Comparison of ENCODE assay signal across 33 cellular contexts in genomic region chr7:90560730-90561129, GRCh38. TPM values are rescaled to one million over a fixed set of nuclear protein-coding genes. Genes with fewer than 3 reads are reported as not detected.
DNase-seq lines count a peak whose midpoint lies in the region; ATAC-seq and TF ChIP-seq lines count a peak whose summit lies in the region.
"Had no signal": no experiment of that assay in that cellular context is flagged by ENCODE, and none has a peak within 500 bp of the region (broad histone marks: within the 10 kb centered on the region; RNA-seq: fewer than 3 reads in every experiment).

No MANE protein-coding gene starts in this region.

- H3K9me3 Mint-ChIP-seq in T-helper 2 cell treated with Interferon-gamma antibody and Interleukin-4, amounts not matched to agents 5 μg/mL and 100 μg/mL, for 36 hours: no peaks in the 10 kb centered on the region
- H3K9me3 Mint-ChIP-seq in stimulated activated effector memory CD8-positive, alpha-beta T cell treated with anti-CD3 and anti-CD28 coated beads, Interleukin-12 subunit alpha, Interleukin-12 subunit beta, amount 100 ng/mL, for 72 hours: peaks cover 2% of the 10 kb centered on the region
- H3K9me3 Mint-ChIP-seq: activated naive CD4-positive, alpha-beta T cell treated with anti-CD3 and anti-CD28 coated beads, Interleukin-2, amount 10 ng/mL, durations not matched to agents 7 days and 5 days; activated T-helper 1 cell treated with anti-CD3 and anti-CD28 coated beads, Interleukin-12 subunit alpha, Interleukin-12 subunit beta, Interleukin-2, Interleukin-4 antibody, amounts not matched to agents 30 ng/mL and 10 ng/mL and 1 ng/mL, durations not matched to agents 14 hours and 24 hours and 36 hours; central memory CD8-positive, alpha-beta T cell; nephron progenitor cell had no signal

- ATAC-seq in GM19452 (IDR thresholded peaks at IDR 0.05; ENCODE audit: unreplicated experiment): no peak
- no peak for ATAC-seq in stimulated activated effector memory CD8-positive, alpha-beta T cell treated with anti-CD3 and anti-CD28 coated beads, Interleukin-12 subunit alpha, Interleukin-12 subunit beta, amount 100 ng/mL, for 72 hours
- ATAC-seq: A549, mucosa of descending colon, pancreas had no signal

- no peak overlapping the region for H3K4me3 Mint-ChIP-seq in T-helper 2 cell treated with Interferon-gamma antibody and Interleukin-4, amounts not matched to agents 5 μg/mL and 100 μg/mL, for 36 hours
- no peak overlapping the region for H3K4me3 Mint-ChIP-seq in stimulated activated effector memory CD8-positive, alpha-beta T cell treated with anti-CD3 and anti-CD28 coated beads, Interleukin-12 subunit alpha, Interleukin-12 subunit beta, amount 100 ng/mL, for 72 hours
- H3K4me3 Mint-ChIP-seq: activated naive CD4-positive, alpha-beta T cell treated with anti-CD3 and anti-CD28 coated beads, Interleukin-2, amount 10 ng/mL, durations not matched to agents 7 days and 5 days; activated T-helper 1 cell treated with anti-CD3 and anti-CD28 coated beads, Interleukin-12 subunit alpha, Interleukin-12 subunit beta, Interleukin-2, Interleukin-4 antibody, amounts not matched to agents 30 ng/mL and 10 ng/mL and 1 ng/mL, durations not matched to agents 14 hours and 24 hours and 36 hours; central memory CD8-positive, alpha-beta T cell; IgD-negative memory B cell; nephron progenitor cell had no signal

- H3K36me3 Mint-ChIP-seq in T-helper 2 cell treated with Interferon-gamma antibody and Interleukin-4, amounts not matched to agents 5 μg/mL and 100 μg/mL, for 36 hours (ENCODE audit: low read depth): no peaks in the 10 kb centered on the region
- H3K36me3 Mint-ChIP-seq in stimulated activated effector memory CD8-positive, alpha-beta T cell treated with anti-CD3 and anti-CD28 coated beads, Interleukin-12 subunit alpha, Interleukin-12 subunit beta, amount 100 ng/mL, for 72 hours: no peaks in the 10 kb centered on the region
- H3K36me3 Mint-ChIP-seq: activated naive CD4-positive, alpha-beta T cell treated with anti-CD3 and anti-CD28 coated beads, Interleukin-2, amount 10 ng/mL, durations not matched to agents 7 days and 5 days had no signal

- no peaks in the 10 kb centered on the region for H3K4me1 Mint-ChIP-seq in T-helper 2 cell treated with Interferon-gamma antibody and Interleukin-4, amounts not matched to agents 5 μg/mL and 100 μg/mL, for 36 hours (ENCODE audit: low read depth)
- H3K4me1 Mint-ChIP-seq in stimulated activated effector memory CD8-positive, alpha-beta T cell treated with anti-CD3 and anti-CD28 coated beads, Interleukin-12 subunit alpha, Interleukin-12 subunit beta, amount 100 ng/mL, for 72 hours: no peaks in the 10 kb centered on the region
- H3K4me1 Mint-ChIP-seq: activated naive CD4-positive, alpha-beta T cell treated with anti-CD3 and anti-CD28 coated beads, Interleukin-2, amount 10 ng/mL, durations not matched to agents 7 days and 5 days; central memory CD8-positive, alpha-beta T cell; IgD-negative memory B cell; nephron progenitor cell had no signal

- no peak for TF ChIP-seq CTCF in fibroblast of the aortic adventitia (IDR thresholded peaks at IDR 0.05; ENCODE audit: insufficient read depth, low read length)

- no peaks in the 10 kb centered on the region for H3K27me3 Mint-ChIP-seq in T-helper 2 cell treated with Interferon-gamma antibody and Interleukin-4, amounts not matched to agents 5 μg/mL and 100 μg/mL, for 36 hours (ENCODE audit: low read depth)
- H3K27me3 Mint-ChIP-seq: activated naive CD4-positive, alpha-beta T cell treated with anti-CD3 and anti-CD28 coated beads, Interleukin-2, amount 10 ng/mL, durations not matched to agents 7 days and 5 days; central memory CD8-positive, alpha-beta T cell had no signal

- H3K4me3 ChIP-seq in fibroblast of the aortic adventitia (ENCODE audit: low read depth, low read length): no peak overlapping the region
- H3K4me3 ChIP-seq: A549, lung, mucosa of descending colon, pancreas, Peyer's patch, right atrium auricular region, spleen had no signal

- H3K27ac Mint-ChIP-seq in T-helper 2 cell treated with Interferon-gamma antibody and Interleukin-4, amounts not matched to agents 5 μg/mL and 100 μg/mL, for 36 hours: no peak overlapping the region
- H3K27ac Mint-ChIP-seq in stimulated activated effector memory CD8-positive, alpha-beta T cell treated with anti-CD3 and anti-CD28 coated beads, Interleukin-12 subunit alpha, Interleukin-12 subunit beta, amount 100 ng/mL, for 72 hours: no peak overlapping the region
- H3K27ac Mint-ChIP-seq: activated naive CD4-positive, alpha-beta T cell treated with anti-CD3 and anti-CD28 coated beads, Interleukin-2, amount 10 ng/mL, durations not matched to agents 7 days and 5 days; activated T-helper 1 cell treated with anti-CD3 and anti-CD28 coated beads, Interleukin-12 subunit alpha, Interleukin-12 subunit beta, Interleukin-2, Interleukin-4 antibody, amounts not matched to agents 30 ng/mL and 10 ng/mL and 1 ng/mL, durations not matched to agents 14 hours and 24 hours and 36 hours; IgD-negative memory B cell; nephron progenitor cell had no signal

- peak; percentile 5 for DNase-seq in AG08395 (ENCODE audit: low spot score)
- DNase-seq in GM04504 (ENCODE audit: low read depth): peak; percentile 35
- DNase-seq in astrocyte of the hippocampus (ENCODE audit: low read depth, low spot score): peak; percentile 8
- DNase-seq in fibroblast of the aortic adventitia (ENCODE audit: low read depth): peak; percentile 69
- no peak for DNase-seq in mucosa of gallbladder (ENCODE audit: low spot score)
- no peak for DNase-seq in T-helper 2 cell treated with Interferon-gamma antibody and Interleukin-4, amounts not matched to agents 5 μg/mL and 100 μg/mL, for 36 hours (ENCODE audit: low spot score)
- DNase-seq in stimulated activated effector memory CD8-positive, alpha-beta T cell treated with anti-CD3 and anti-CD28 coated beads, Interleukin-12 subunit alpha, Interleukin-12 subunit beta, amount 100 ng/mL, for 72 hours (ENCODE audit: low spot score in 2 of 2): no peak
- DNase-seq: activated CD4-positive, CD25-positive, alpha-beta regulatory T cell; activated CD8-positive, alpha-beta memory T cell treated with anti-CD3 and anti-CD28 coated beads, Interleukin-2, amount 50 U/mL, for 4 hours; activated naive CD4-positive, alpha-beta T cell treated with anti-CD3 and anti-CD28 coated beads, Interleukin-2, amount 10 ng/mL, durations not matched to agents 7 days and 5 days; anterior cingulate cortex; C1 segment of cervical spinal cord; COR-L47; DMS53; GDM1; mucosa of descending colon; NCI-H1105; NCI-H2029; NCI-H526; nephron progenitor cell; NK-92 treated with Interleukin-12 subunit alpha and Interleukin-12 subunit beta, amount 100 ng/mL, for 24 hours; pancreas; Peyer's patch; SIG-M5; spleen; trophoblast cell had no signal

RNA-seq across cellular contexts. Expression of gene CDK14, which starts 35.4 kb away (rescaled TPM):
- 26.7 and 44.8 TPM in 2 replicates for total RNA-seq in fibroblast of the aortic adventitia (ENCODE audit: low replicate concordance)
- 70.3 TPM for total RNA-seq in mucosa of gallbladder

Comparison
In these comparisons a context has a peak if more than half of its experiments do, and no peak if none do; other contexts are left out.
1. DNase-seq: peak in AG08395 (single experiment), GM04504 (single experiment), astrocyte of the hippocampus (single experiment) and fibroblast of the aortic adventitia (single experiment); none in mucosa of gallbladder (single experiment), T-helper 2 cell treated with Interferon-gamma antibody and Interleukin-4, amounts not matched to agents 5 μg/mL and 100 μg/mL, for 36 hours (single experiment) and stimulated activated effector memory CD8-positive, alpha-beta T cell treated with anti-CD3 and anti-CD28 coated beads, Interleukin-12 subunit alpha, Interleukin-12 subunit beta, amount 100 ng/mL, for 72 hours (0 of 2).